12 cellular contexts compared by ENCODE assay signal in genomic region chr16:48617711-48618148, GRCh38. TPM values are rescaled to one million over a fixed set of nuclear protein-coding genes. Genes with fewer than 3 reads are reported as not detected.
DNase-seq lines count a peak whose midpoint lies in the region; ATAC-seq, FAIRE-seq and TF ChIP-seq lines count a peak whose summit lies in the region.
"Had no signal": no experiment of that assay in that cellular context is flagged by ENCODE, and none has a peak within 500 bp of the region (broad histone marks: within the 10 kb centered on the region; RNA-seq: fewer than 3 reads in every experiment).

No MANE protein-coding gene starts in this region.

- H4K20me1 ChIP-seq in astrocyte (ENCODE audit: insufficient read depth, low read length) = no peaks in the 10 kb centered on the region

- H3K4me3 Mint-ChIP-seq in natural killer cell treated with Interleukin-12 subunit alpha and Interleukin-12 subunit beta and Interleukin-15 and Interleukin-18, amount 100 ng/mL, for 72 hours = peak overlapping the region; percentile 4
- H3K4me3 Mint-ChIP-seq in natural killer cell (no peak overlapping the region), astrocyte (ENCODE audit: unreplicated experiment) (no peak overlapping the region), T-cell (no peak overlapping the region)

- H3K27ac ChIP-seq in astrocyte (ENCODE audit: low read depth, low read length) (no peak overlapping the region), left ventricle myocardium inferior (replicated peaks) (peak overlapping the region; percentile 88)
- H3K27ac ChIP-seq: PC-9 had no signal

- H3K4me3 ChIP-seq in astrocyte (ENCODE audit: insufficient read depth, low read depth, low read length) (no peak overlapping the region), left ventricle myocardium inferior (peak overlapping the region; percentile 50)
- H3K4me3 ChIP-seq: PC-9 had no signal

- H3K4me1 Mint-ChIP-seq in natural killer cell treated with Interleukin-12 subunit alpha and Interleukin-12 subunit beta and Interleukin-15 and Interleukin-18, amount 100 ng/mL, for 72 hours (ENCODE audit: low read depth in 2 of 2) = peaks cover 41 to 42% of the 10 kb centered on the region in 2 donors
- H3K4me1 Mint-ChIP-seq in natural killer cell (peaks cover 18 to 26% of the 10 kb centered on the region in 2 donors), astrocyte (ENCODE audit: low read depth, unreplicated experiment) (peaks cover 14% of the 10 kb centered on the region), T-cell (peaks cover 40 to 51% (median 45%) of the 10 kb centered on the region in 3 donors)

- no peaks in the 10 kb centered on the region for H3K27me3 Mint-ChIP-seq in natural killer cell treated with Interleukin-12 subunit alpha and Interleukin-12 subunit beta and Interleukin-15 and Interleukin-18, amount 100 ng/mL, for 72 hours
- no peaks in the 10 kb centered on the region for H3K27me3 Mint-ChIP-seq in natural killer cell (ENCODE audit: low read depth in 2 of 2)
- peaks cover 3% of the 10 kb centered on the region for H3K27me3 Mint-ChIP-seq in astrocyte (ENCODE audit: low read depth, unreplicated experiment)
- H3K27me3 Mint-ChIP-seq in T-cell = no peaks in the 10 kb centered on the region

- no peaks in the 10 kb centered on the region for H3K36me3 Mint-ChIP-seq in natural killer cell treated with Interleukin-12 subunit alpha and Interleukin-12 subunit beta and Interleukin-15 and Interleukin-18, amount 100 ng/mL, for 72 hours
- H3K36me3 Mint-ChIP-seq in natural killer cell (no peaks in the 10 kb centered on the region), astrocyte (ENCODE audit: low read depth, unreplicated experiment) (no peaks in the 10 kb centered on the region), T-cell (no peaks in the 10 kb centered on the region)

- H3K4me2 ChIP-seq in astrocyte (ENCODE audit: low read length) = peak overlapping the region; percentile 62
- H3K4me2 ChIP-seq: PC-9 had no signal

- no peak overlapping the region for H3K27ac Mint-ChIP-seq in natural killer cell treated with Interleukin-12 subunit alpha and Interleukin-12 subunit beta and Interleukin-15 and Interleukin-18, amount 100 ng/mL, for 72 hours
- no peak overlapping the region for H3K27ac Mint-ChIP-seq in natural killer cell
- H3K27ac Mint-ChIP-seq in astrocyte (ENCODE audit: unreplicated experiment) = no peak overlapping the region
- no peak overlapping the region for H3K27ac Mint-ChIP-seq in T-cell

- no peak for ATAC-seq in natural killer cell treated with Interleukin-12 subunit alpha and Interleukin-12 subunit beta and Interleukin-15 and Interleukin-18, amount 100 ng/mL, for 72 hours
- no peak for ATAC-seq in natural killer cell
- no peak for ATAC-seq in T-cell (replicated peaks in 1 of 4)

- H3K36me3 ChIP-seq in astrocyte (ENCODE audit: insufficient read depth, low read length) (no peaks in the 10 kb centered on the region), left ventricle myocardium inferior (no peaks in the 10 kb centered on the region)

- peak; percentile 37 for FAIRE-seq in astrocyte (lab: Jason Lieb, UNC)
- FAIRE-seq in RCC 7860 (lab: Jason Lieb, UNC) = no peak
- FAIRE-seq: H1 had no signal

- CTCF ChIA-PET in T-cell (lab: Charles Lee) = interaction anchor here (0.8 kb wide), 2 partner anchors 264 kb away, joined by 3 read pairs; no protein-coding TSS in a partner anchor

- no peaks in the 10 kb centered on the region for H3K9me3 Mint-ChIP-seq in natural killer cell treated with Interleukin-12 subunit alpha and Interleukin-12 subunit beta and Interleukin-15 and Interleukin-18, amount 100 ng/mL, for 72 hours
- H3K9me3 Mint-ChIP-seq in natural killer cell (no peaks in the 10 kb centered on the region), astrocyte (ENCODE audit: unreplicated experiment) (peaks cover 3% of the 10 kb centered on the region), T-cell (no peaks in the 10 kb centered on the region)

- H2AFZ ChIP-seq in astrocyte (ENCODE audit: low read depth, low read length) = no peak overlapping the region
- H2AFZ ChIP-seq: PC-9 had no signal

- H3K79me2 ChIP-seq in astrocyte (ENCODE audit: insufficient read depth, low read length) = no peaks in the 10 kb centered on the region

- POLR2A ChIA-PET in T-cell (lab: Charles Lee) = interaction anchor here (0.5 to 1.2 kb wide), 5 partner anchors 9 to 265 kb away, joined by 5 to 11 read pairs (median 7); no protein-coding TSS in a partner anchor

- TF ChIP-seq CTCF in natural killer cell (IDR thresholded peaks at IDR 0.05) (no peak), astrocyte (IDR thresholded peaks at IDR 0.05; ENCODE audit: insufficient read depth, low read depth, low read length) (no peak), left ventricle myocardium inferior (IDR thresholded peaks at IDR 0.05; ENCODE audit: borderline replicate concordance) (no peak)

- no peak for DNase-seq in natural killer cell treated with Interleukin-12 subunit alpha and Interleukin-12 subunit beta and Interleukin-15 and Interleukin-18, amount 100 ng/mL, for 72 hours (ENCODE audit: low spot score)
- DNase-seq in natural killer cell = no peak
- DNase-seq in astrocyte (ENCODE audit: low read depth) = peak; percentile 74
- peak; percentile 65 for DNase-seq in left ventricle myocardium inferior
- no peak for DNase-seq in NCI-H774 (lab: John Stamatoyannopoulos, UW)
- DNase-seq in T-cell = no peak
- no peak for DNase-seq in RCC 7860 (ENCODE audit: low spot score)
- DNase-seq in middle frontal gyrus (ENCODE audit: extremely low spot score, low spot score) = no peak
- DNase-seq: activated CD4-positive, alpha-beta T cell treated with anti-CD3 and anti-CD28 coated beads, Interleukin-2, amount 50 U/mL, for 4 hours; PC-9 had no signal

- H3K9me3 ChIP-seq in astrocyte (ENCODE audit: insufficient read depth, low read depth, low read length) = no peaks in the 10 kb centered on the region
- no peaks in the 10 kb centered on the region for H3K9me3 ChIP-seq in left ventricle myocardium inferior (replicated peaks)

- no peak overlapping the region for H3K9ac ChIP-seq in astrocyte (ENCODE audit: low read length)

- intact Hi-C loops in natural killer cell (cut with micrococcal nuclease) = no loop called here
- intact Hi-C loops in left ventricle myocardium inferior (cut with micrococcal nuclease) = loop anchor here (10.0 kb wide), 1 partner anchor 233 kb away; the partner anchor contains the start of gene SIAH1

- H3K27me3 ChIP-seq in astrocyte (ENCODE audit: insufficient read depth, low read length) (peaks cover 6% of the 10 kb centered on the region), left ventricle myocardium inferior (ENCODE audit: low read depth) (no peaks in the 10 kb centered on the region)
- H3K27me3 ChIP-seq: dorsolateral prefrontal cortex had no signal

- H3K4me1 ChIP-seq in astrocyte (ENCODE audit: insufficient read depth, low read length) (peaks cover 9% of the 10 kb centered on the region), left ventricle myocardium inferior (peaks cover 74% of the 10 kb centered on the region)

RNA-seq across cellular contexts. Expression of gene N4BP1, which starts 7.8 kb away (rescaled TPM):
- total RNA-seq in natural killer cell treated with Interleukin-12 subunit alpha and Interleukin-12 subunit beta and Interleukin-15 and Interleukin-18, amount 100 ng/mL, for 72 hours = 100 to 1,000 TPM in 1 of 2 donors, 10 to 100 TPM in 1; 66.3 to 138 TPM
- 10 to 100 TPM; 43.2 to 63.1 (median 55.5) TPM for total RNA-seq in natural killer cell
- total RNA-seq in astrocyte = 53.7 and 57.4 TPM in 2 replicates
- 18.3 TPM for total RNA-seq in left ventricle myocardium inferior
- 10 to 100 TPM; 49.5 to 91.7 (median 54.3) TPM for total RNA-seq in T-cell

Comparison
In these comparisons a context has a peak if more than half of its experiments do, and no peak if none do; other contexts are left out.
1. DNase-seq: peak in astrocyte (single experiment) and left ventricle myocardium inferior (single experiment); none in natural killer cell treated with Interleukin-12 subunit alpha and Interleukin-12 subunit beta and Interleukin-15 and Interleukin-18, amount 100 ng/mL, for 72 hours (single experiment), natural killer cell (single experiment), NCI-H774 (single experiment), T-cell (0 of 34), RCC 7860 (single experiment) and middle frontal gyrus (single experiment).